21 cellular contexts compared by ENCODE assay signal in the genomic region with DNA sequence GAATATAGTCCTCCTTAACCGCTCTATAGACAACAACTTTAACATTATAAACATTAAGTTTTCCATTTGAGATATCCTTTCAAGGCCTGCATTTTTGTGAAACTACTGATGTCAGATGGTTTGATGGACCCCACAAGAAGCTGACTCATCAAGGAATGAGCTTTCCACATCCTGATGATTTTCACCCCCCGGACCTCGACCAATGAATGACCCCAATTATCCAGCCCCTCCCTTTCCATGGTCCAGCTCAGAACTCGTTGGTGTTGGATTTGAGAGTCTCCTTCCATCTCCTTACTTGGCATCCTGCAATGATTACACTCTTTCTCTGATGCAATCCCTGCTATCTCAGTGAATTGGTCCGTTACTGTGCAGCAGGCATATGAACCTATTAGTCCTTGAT. TPM values are rescaled to one million over a fixed set of nuclear protein-coding genes. Genes with fewer than 3 reads are reported as not detected.
"Had no signal": no experiment of that assay in that cellular context is flagged by ENCODE, and none has a peak within 500 bp of the region (broad histone marks: within the 10 kb centered on the region; RNA-seq: fewer than 3 reads in every experiment).

No MANE protein-coding gene starts in this region.

- H3K4me3 ChIP-seq: body of pancreas, cardiac muscle cell, gastroesophageal sphincter, hepatocyte, spleen, tibial nerve had no signal

- DNase-seq: activated CD4-positive, alpha-beta T cell treated with anti-CD3 and anti-CD28 coated beads for 4 hours; activated CD4-positive, alpha-beta T cell treated with anti-CD3 and anti-CD28 coated beads, Interleukin-2, amount 50 U/mL, for 4 hours; activated CD8-positive, alpha-beta memory T cell treated with anti-CD3 and anti-CD28 coated beads for 24 hours; activated effector memory CD4-positive, alpha-beta T cell treated with Interleukin-2 at 50 U/mL for 16 hours; activated naive CD4-positive, alpha-beta T cell treated with Interleukin-2 at 50 U/mL for 16 hours; activated naive CD8-positive, alpha-beta T cell treated with anti-CD3 and anti-CD28 coated beads for 36 hours; amniotic stem cell; body of pancreas; cortex of kidney; left cardiac atrium; left ventricle myocardium superior; mammary epithelial cell; posterior cingulate gyrus; right cardiac atrium; spleen; stimulated activated naive CD4-positive, alpha-beta T cell; T-helper 1 cell had no signal

RNA-seq across cellular contexts. Expression of gene GUCY1A2, which starts 31.9 kb away (rescaled TPM):
- total RNA-seq: activated naive CD8-positive, alpha-beta T cell treated with anti-CD3 and anti-CD28 coated beads for 36 hours had no signal
